ENCODE assay signal across 18 cellular contexts in the genomic region with DNA sequence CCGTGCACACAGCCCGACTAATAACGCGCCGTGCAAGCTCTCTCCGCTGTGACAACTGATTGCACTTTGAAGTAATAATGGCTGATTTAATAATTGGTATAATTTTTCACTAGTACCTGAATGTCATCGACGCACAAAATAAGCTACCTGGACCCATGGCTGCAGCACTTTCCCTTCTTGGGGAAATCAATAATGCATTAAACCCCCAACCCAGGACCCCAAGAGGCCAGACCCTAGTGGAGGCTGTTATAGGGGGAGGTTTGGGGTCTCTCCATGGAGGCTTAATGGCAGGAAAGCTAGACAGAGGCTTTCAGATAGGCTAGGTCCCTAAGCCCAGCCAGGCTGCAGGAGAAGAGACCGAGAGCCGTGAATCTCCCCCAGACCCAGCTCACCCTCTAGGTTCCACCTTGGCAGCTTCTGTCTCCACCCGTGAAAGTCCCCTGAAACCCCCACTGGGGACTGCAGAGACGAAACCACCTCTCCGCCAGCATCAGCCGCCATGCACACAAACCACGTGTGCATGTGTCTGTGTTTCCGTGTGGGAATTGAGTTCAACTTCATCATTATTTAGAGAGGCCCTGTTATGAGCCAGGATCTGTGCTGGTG.
A peak's percentile ranks its signal among the peaks of the same experiment; 100 is the strongest.
DNase-seq lines count a peak whose midpoint lies in the region; ATAC-seq and TF ChIP-seq lines count a peak whose summit lies in the region.
"Had no signal": no experiment of that assay in that cellular context is flagged by ENCODE, and none has a peak within 500 bp of the region (broad histone marks: within the 10 kb centered on the region; RNA-seq: fewer than 3 reads in every experiment).

No MANE protein-coding gene starts in this region.

- H3K4me1 ChIP-seq in esophagus muscularis mucosa (no peaks in the 10 kb centered on the region), SK-N-SH (ENCODE audit: control insufficient read depth in 1 of 2, insufficient read depth in 2 of 2, low read depth in 1 of 2, low read length in 1 of 2) (no peaks in the 10 kb centered on the region; a peak in 1 of 4 replicates)

- 80% methylated on average over 16 of the region's 16 CpGs for WGBS in esophagus muscularis mucosa
- WGBS in SK-N-SH (ENCODE audit: low lambda C conversion rate) = 70% methylated on average over 16 of the region's 16 CpGs

- H3K79me2 ChIP-seq in SK-N-SH (ENCODE audit: insufficient read depth) = no peaks in the 10 kb centered on the region

- TF ChIP-seq POLR2A in esophagus muscularis mucosa (IDR thresholded peaks at IDR 0.05; ENCODE audit: low read depth) = no peak

- TF ChIP-seq EP300 in esophagus muscularis mucosa (IDR thresholded peaks at IDR 0.05) (no peak), SK-N-SH (IDR thresholded peaks at IDR 0.05; ENCODE audit: borderline replicate concordance in 1 of 2, low read depth in 1 of 2, low read length in 1 of 2) (no peak)

- intact Hi-C loops in esophagus muscularis mucosa (cut with DNase I) = no loop called here

- no peak for TF ChIP-seq CTCF in GM10248 (IDR thresholded peaks at IDR 0.05; ENCODE audit: control extremely low read depth, extremely low read depth, low read depth, missing control alignments)
- no peak for TF ChIP-seq CTCF in esophagus muscularis mucosa (IDR thresholded peaks at IDR 0.05)
- TF ChIP-seq CTCF in SK-N-SH (IDR thresholded peaks at IDR 0.05) = no peak

- CTCF ChIA-PET in GM10248 (lab: Yijun Ruan, JAX) = interaction anchor here (0.9 kb wide), 1 partner anchor 73 kb away, joined by 3 read pairs; no protein-coding TSS in a partner anchor
- CTCF ChIA-PET in SK-N-SH (lab: Yijun Ruan, JAX) = interaction anchor here (0.9 kb wide), 1 partner anchor 19 kb away, joined by 3 read pairs; no protein-coding TSS in a partner anchor

- no peaks in the 10 kb centered on the region for H3F3A ChIP-seq in SK-N-SH (replicated peaks; ENCODE audit: insufficient read depth)

- no peak for TF ChIP-seq RAD21 in SK-N-SH (IDR thresholded peaks at IDR 0.05; ENCODE audit: low read length)

- H3K4me2 ChIP-seq in SK-N-SH = no peak overlapping the region

- H3K27me3 ChIP-seq in esophagus muscularis mucosa = peaks cover 0 to 16% (median 0%) of the 10 kb centered on the region in 4 donors
- H3K27me3 ChIP-seq in SK-N-SH (ENCODE audit: insufficient read depth) = no peaks in the 10 kb centered on the region; the same call in 1 of the 2 replicates
- H3K27me3 ChIP-seq: SJCRH30 had no signal

- H2AFZ ChIP-seq in SK-N-SH (ENCODE audit: low read depth) = no peak overlapping the region

- POLR2A ChIA-PET in GM10248 (lab: Yijun Ruan, JAX) (no interaction called here), SK-N-SH (lab: Yijun Ruan, JAX) (no interaction called here)

- H3K36me3 ChIP-seq in esophagus muscularis mucosa (no peaks in the 10 kb centered on the region), SK-N-SH (replicated peaks in 1 of 2; ENCODE audit: control insufficient read depth in 1 of 2, insufficient read depth in 2 of 2, low read length in 1 of 2) (no peaks in the 10 kb centered on the region)
- H3K36me3 ChIP-seq: SJCRH30 had no signal

- H3K27ac ChIP-seq in esophagus muscularis mucosa (replicated peaks in 1 of 4) = no peak overlapping the region
- no peak overlapping the region for H3K27ac ChIP-seq in SK-N-SH (ENCODE audit: low read depth in 2 of 2, low read length in 1 of 2)
- H3K27ac ChIP-seq: SJCRH30 had no signal

- H3K9me3 ChIP-seq in esophagus muscularis mucosa (no peaks in the 10 kb centered on the region), SK-N-SH (no peaks in the 10 kb centered on the region)
- H3K9me3 ChIP-seq: SJCRH30 had no signal

- no peaks in the 10 kb centered on the region for H3K9me2 ChIP-seq in SK-N-SH

- DNase-seq in AG20443 (ENCODE audit: low spot score) (peak; percentile 3), GM10248 (ENCODE audit: extremely low spot score) (peak; percentile 3), esophagus muscularis mucosa (ENCODE audit: extremely low spot score) (peak; percentile 81), retina (peak; percentile 57), SHP77 treated with DMSO at 0.1 percent for 48 hours (lab: John Stamatoyannopoulos, UW) (no peak), SK-N-SH (no peak)
- DNase-seq: AML-193; Calu3; CD4-positive, alpha-beta T cell; DMS79; GOT3; HFFc6; Karpas-422; NCI-H2029 treated with DMSO at 0.1 percent for 48 hours; NCI-H510A had no signal

- H3K4me3 ChIP-seq in esophagus muscularis mucosa (no peak overlapping the region), SK-N-SH (ENCODE audit: low read depth in 2 of 2, low read length in 1 of 2) (no peak overlapping the region)
- H3K4me3 ChIP-seq: SJCRH30 had no signal

- no peak overlapping the region for H3K9ac ChIP-seq in SK-N-SH

- ATAC-seq in SK-N-SH treated with all-trans-retinoic acid at 6 μM for 48 hours (no peak), HG02759 (IDR thresholded peaks at IDR 0.05; ENCODE audit: unreplicated experiment) (no peak)

- no peaks in the 10 kb centered on the region for H4K20me1 ChIP-seq in SK-N-SH (ENCODE audit: insufficient read depth)

TF ChIP-seq in SK-N-SH treated with all-trans-retinoic acid at 6 μM for 48 hours, 23 proteins besides CTCF, POLR2A, EP300 and RAD21 (continues in another document):
- TF ChIP-seq, protein P1, sequence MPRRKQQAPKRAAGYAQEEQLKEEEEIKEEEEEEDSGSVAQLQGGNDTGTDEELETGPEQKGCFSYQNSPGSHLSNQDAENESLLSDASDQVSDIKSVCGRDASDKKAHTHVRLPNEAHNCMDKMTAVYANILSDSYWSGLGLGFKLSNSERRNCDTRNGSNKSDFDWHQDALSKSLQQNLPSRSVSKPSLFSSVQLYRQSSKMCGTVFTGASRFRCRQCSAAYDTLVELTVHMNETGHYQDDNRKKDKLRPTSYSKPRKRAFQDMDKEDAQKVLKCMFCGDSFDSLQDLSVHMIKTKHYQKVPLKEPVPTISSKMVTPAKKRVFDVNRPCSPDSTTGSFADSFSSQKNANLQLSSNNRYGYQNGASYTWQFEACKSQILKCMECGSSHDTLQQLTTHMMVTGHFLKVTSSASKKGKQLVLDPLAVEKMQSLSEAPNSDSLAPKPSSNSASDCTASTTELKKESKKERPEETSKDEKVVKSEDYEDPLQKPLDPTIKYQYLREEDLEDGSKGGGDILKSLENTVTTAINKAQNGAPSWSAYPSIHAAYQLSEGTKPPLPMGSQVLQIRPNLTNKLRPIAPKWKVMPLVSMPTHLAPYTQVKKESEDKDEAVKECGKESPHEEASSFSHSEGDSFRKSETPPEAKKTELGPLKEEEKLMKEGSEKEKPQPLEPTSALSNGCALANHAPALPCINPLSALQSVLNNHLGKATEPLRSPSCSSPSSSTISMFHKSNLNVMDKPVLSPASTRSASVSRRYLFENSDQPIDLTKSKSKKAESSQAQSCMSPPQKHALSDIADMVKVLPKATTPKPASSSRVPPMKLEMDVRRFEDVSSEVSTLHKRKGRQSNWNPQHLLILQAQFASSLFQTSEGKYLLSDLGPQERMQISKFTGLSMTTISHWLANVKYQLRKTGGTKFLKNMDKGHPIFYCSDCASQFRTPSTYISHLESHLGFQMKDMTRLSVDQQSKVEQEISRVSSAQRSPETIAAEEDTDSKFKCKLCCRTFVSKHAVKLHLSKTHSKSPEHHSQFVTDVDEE (CRISPR knock-in tag; IDR thresholded peaks at IDR 0.05) = no peak
- TF ChIP-seq ZNF565 (CRISPR knock-in tag; conservative IDR thresholded peaks at IDR 0.05; ENCODE audit: low read depth) (no peak), PPARA (CRISPR knock-in tag; IDR thresholded peaks at IDR 0.05; ENCODE audit: borderline replicate concordance) (no peak), RARB (CRISPR knock-in tag; IDR thresholded peaks at IDR 0.05) (no peak), TCF4 (CRISPR knock-in tag; IDR thresholded peaks at IDR 0.05; ENCODE audit: borderline replicate concordance) (no peak), ZNF8 (CRISPR knock-in tag; IDR thresholded peaks at IDR 0.05) (no peak), ISL1 (CRISPR knock-in tag; IDR thresholded peaks at IDR 0.05) (no peak), BACH2 (CRISPR knock-in tag; IDR thresholded peaks at IDR 0.05; ENCODE audit: borderline replicate concordance) (no peak)

TF ChIP-seq in SK-N-SH, 30 proteins besides CTCF, POLR2A, EP300 and RAD21:
- no peak for TF ChIP-seq POLR2AphosphoS5 (IDR thresholded peaks at IDR 0.05; ENCODE audit: low read depth, low read length)
- TF ChIP-seq SMC3 (IDR thresholded peaks at IDR 0.05; ENCODE audit: low read depth, low read length) = no peak
- no peak for TF ChIP-seq TCF12 (IDR thresholded peaks at IDR 0.05)
- TF ChIP-seq MXI1 (IDR thresholded peaks at IDR 0.05; ENCODE audit: low read depth, low read length) = no peak
- TF ChIP-seq, protein P2, sequence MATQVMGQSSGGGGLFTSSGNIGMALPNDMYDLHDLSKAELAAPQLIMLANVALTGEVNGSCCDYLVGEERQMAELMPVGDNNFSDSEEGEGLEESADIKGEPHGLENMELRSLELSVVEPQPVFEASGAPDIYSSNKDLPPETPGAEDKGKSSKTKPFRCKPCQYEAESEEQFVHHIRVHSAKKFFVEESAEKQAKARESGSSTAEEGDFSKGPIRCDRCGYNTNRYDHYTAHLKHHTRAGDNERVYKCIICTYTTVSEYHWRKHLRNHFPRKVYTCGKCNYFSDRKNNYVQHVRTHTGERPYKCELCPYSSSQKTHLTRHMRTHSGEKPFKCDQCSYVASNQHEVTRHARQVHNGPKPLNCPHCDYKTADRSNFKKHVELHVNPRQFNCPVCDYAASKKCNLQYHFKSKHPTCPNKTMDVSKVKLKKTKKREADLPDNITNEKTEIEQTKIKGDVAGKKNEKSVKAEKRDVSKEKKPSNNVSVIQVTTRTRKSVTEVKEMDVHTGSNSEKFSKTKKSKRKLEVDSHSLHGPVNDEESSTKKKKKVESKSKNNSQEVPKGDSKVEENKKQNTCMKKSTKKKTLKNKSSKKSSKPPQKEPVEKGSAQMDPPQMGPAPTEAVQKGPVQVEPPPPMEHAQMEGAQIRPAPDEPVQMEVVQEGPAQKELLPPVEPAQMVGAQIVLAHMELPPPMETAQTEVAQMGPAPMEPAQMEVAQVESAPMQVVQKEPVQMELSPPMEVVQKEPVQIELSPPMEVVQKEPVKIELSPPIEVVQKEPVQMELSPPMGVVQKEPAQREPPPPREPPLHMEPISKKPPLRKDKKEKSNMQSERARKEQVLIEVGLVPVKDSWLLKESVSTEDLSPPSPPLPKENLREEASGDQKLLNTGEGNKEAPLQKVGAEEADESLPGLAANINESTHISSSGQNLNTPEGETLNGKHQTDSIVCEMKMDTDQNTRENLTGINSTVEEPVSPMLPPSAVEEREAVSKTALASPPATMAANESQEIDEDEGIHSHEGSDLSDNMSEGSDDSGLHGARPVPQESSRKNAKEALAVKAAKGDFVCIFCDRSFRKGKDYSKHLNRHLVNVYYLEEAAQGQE (IDR thresholded peaks at IDR 0.05; ENCODE audit: low read depth, low read length) = no peak
- no peak for TF ChIP-seq RCOR1 (IDR thresholded peaks at IDR 0.05; ENCODE audit: low read length)
- no peak for TF ChIP-seq NRF1 (IDR thresholded peaks at IDR 0.05; ENCODE audit: low read depth, low read length)
- no peak for TF ChIP-seq NFIC (IDR thresholded peaks at IDR 0.05; ENCODE audit: borderline replicate concordance)
- TF ChIP-seq MEF2A (IDR thresholded peaks at IDR 0.05; ENCODE audit: borderline replicate concordance, low read depth) = no peak
- no peak for TF ChIP-seq EZH2phosphoT487 (IDR thresholded peaks at IDR 0.05; ENCODE audit: borderline replicate concordance, low read depth)

Comparison
In these comparisons a context has a peak if more than half of its experiments do, and no peak if none do; other contexts are left out.
1. DNase-seq: peak in AG20443 (single experiment), GM10248 (single experiment), esophagus muscularis mucosa (single experiment) and retina (single experiment); none in SHP77 treated with DMSO at 0.1 percent for 48 hours (single experiment) and SK-N-SH (single experiment).